ENCODE assay signal across 2 cellular contexts in the genomic region with DNA sequence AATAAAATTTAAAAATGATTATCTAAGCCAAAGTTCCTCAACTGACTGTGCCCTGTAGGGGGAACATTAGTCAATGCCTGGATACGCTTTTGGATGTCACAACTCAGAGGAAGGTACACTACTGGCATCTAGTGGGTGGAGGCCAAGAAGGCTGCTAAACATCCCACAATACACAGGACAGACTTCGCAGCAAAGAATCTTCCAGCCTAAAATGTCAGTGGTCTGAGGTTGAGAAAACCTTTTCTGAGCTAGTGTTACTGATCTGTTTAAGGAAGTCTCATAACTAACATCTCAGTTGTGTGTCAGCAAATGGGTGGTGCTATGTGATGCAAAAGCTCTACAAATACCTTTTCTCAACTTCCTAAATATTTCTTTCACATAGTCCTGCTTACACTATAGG.
TF ChIP-seq lines count a peak whose summit lies in the region.

No MANE protein-coding gene starts in this region.

TF ChIP-seq in SK-N-SH, 30 proteins besides CTCF, POLR2A, EP300 and RAD21 (continued from another document):
- TF ChIP-seq, protein P1, sequence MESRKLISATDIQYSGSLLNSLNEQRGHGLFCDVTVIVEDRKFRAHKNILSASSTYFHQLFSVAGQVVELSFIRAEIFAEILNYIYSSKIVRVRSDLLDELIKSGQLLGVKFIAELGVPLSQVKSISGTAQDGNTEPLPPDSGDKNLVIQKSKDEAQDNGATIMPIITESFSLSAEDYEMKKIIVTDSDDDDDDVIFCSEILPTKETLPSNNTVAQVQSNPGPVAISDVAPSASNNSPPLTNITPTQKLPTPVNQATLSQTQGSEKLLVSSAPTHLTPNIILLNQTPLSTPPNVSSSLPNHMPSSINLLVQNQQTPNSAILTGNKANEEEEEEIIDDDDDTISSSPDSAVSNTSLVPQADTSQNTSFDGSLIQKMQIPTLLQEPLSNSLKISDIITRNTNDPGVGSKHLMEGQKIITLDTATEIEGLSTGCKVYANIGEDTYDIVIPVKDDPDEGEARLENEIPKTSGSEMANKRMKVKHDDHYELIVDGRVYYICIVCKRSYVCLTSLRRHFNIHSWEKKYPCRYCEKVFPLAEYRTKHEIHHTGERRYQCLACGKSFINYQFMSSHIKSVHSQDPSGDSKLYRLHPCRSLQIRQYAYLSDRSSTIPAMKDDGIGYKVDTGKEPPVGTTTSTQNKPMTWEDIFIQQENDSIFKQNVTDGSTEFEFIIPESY (IDR thresholded peaks at IDR 0.05; ENCODE audit: borderline replicate concordance, low read depth): no peak
- TF ChIP-seq FOSL2 (IDR thresholded peaks at IDR 0.05; ENCODE audit: borderline replicate concordance, low read depth) (no peak), RXRA (IDR thresholded peaks at IDR 0.05; ENCODE audit: borderline replicate concordance, low read depth) (no peak), FOXM1 (IDR thresholded peaks at IDR 0.05; ENCODE audit: low read depth) (no peak), TAF1 (IDR thresholded peaks at IDR 0.05; ENCODE audit: borderline replicate concordance, low read depth, low read length) (no peak), SMC3 (IDR thresholded peaks at IDR 0.05; ENCODE audit: low read depth, low read length) (no peak), MXI1 (IDR thresholded peaks at IDR 0.05; ENCODE audit: low read depth, low read length) (no peak), MEF2A (IDR thresholded peaks at IDR 0.05; ENCODE audit: borderline replicate concordance, low read depth) (no peak), YY1 (IDR thresholded peaks at IDR 0.05; ENCODE audit: low read depth) (no peak), GATA2 (CRISPR knock-in tag; IDR thresholded peaks at IDR 0.05) (no peak)
- TF ChIP-seq, protein P2, sequence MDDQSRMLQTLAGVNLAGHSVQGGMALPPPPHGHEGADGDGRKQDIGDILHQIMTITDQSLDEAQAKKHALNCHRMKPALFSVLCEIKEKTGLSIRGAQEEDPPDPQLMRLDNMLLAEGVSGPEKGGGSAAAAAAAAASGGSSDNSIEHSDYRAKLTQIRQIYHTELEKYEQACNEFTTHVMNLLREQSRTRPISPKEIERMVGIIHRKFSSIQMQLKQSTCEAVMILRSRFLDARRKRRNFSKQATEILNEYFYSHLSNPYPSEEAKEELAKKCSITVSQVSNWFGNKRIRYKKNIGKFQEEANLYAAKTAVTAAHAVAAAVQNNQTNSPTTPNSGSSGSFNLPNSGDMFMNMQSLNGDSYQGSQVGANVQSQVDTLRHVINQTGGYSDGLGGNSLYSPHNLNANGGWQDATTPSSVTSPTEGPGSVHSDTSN (IDR thresholded peaks at IDR 0.05): no peak
- TF ChIP-seq, protein P3, sequence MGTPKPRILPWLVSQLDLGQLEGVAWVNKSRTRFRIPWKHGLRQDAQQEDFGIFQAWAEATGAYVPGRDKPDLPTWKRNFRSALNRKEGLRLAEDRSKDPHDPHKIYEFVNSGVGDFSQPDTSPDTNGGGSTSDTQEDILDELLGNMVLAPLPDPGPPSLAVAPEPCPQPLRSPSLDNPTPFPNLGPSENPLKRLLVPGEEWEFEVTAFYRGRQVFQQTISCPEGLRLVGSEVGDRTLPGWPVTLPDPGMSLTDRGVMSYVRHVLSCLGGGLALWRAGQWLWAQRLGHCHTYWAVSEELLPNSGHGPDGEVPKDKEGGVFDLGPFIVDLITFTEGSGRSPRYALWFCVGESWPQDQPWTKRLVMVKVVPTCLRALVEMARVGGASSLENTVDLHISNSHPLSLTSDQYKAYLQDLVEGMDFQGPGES (IDR thresholded peaks at IDR 0.05; ENCODE audit: low read depth, low read length): no peak
- TF ChIP-seq, protein P4, sequence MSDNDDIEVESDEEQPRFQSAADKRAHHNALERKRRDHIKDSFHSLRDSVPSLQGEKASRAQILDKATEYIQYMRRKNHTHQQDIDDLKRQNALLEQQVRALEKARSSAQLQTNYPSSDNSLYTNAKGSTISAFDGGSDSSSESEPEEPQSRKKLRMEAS (IDR thresholded peaks at IDR 0.05; ENCODE audit: low read depth): no peak
TF ChIP-seq in SK-N-SH: peak in this region for 0.

TF ChIP-seq in SK-N-SH treated with all-trans-retinoic acid at 6 μM for 48 hours, 23 proteins besides CTCF, POLR2A, EP300 and RAD21 (continued from another document):
- no peak for TF ChIP-seq BACH2 (CRISPR knock-in tag; IDR thresholded peaks at IDR 0.05; ENCODE audit: borderline replicate concordance)
- TF ChIP-seq OSR1 (CRISPR knock-in tag; IDR thresholded peaks at IDR 0.05): no peak
- TF ChIP-seq, protein P5, sequence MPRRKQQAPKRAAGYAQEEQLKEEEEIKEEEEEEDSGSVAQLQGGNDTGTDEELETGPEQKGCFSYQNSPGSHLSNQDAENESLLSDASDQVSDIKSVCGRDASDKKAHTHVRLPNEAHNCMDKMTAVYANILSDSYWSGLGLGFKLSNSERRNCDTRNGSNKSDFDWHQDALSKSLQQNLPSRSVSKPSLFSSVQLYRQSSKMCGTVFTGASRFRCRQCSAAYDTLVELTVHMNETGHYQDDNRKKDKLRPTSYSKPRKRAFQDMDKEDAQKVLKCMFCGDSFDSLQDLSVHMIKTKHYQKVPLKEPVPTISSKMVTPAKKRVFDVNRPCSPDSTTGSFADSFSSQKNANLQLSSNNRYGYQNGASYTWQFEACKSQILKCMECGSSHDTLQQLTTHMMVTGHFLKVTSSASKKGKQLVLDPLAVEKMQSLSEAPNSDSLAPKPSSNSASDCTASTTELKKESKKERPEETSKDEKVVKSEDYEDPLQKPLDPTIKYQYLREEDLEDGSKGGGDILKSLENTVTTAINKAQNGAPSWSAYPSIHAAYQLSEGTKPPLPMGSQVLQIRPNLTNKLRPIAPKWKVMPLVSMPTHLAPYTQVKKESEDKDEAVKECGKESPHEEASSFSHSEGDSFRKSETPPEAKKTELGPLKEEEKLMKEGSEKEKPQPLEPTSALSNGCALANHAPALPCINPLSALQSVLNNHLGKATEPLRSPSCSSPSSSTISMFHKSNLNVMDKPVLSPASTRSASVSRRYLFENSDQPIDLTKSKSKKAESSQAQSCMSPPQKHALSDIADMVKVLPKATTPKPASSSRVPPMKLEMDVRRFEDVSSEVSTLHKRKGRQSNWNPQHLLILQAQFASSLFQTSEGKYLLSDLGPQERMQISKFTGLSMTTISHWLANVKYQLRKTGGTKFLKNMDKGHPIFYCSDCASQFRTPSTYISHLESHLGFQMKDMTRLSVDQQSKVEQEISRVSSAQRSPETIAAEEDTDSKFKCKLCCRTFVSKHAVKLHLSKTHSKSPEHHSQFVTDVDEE (CRISPR knock-in tag; IDR thresholded peaks at IDR 0.05): no peak
- TF ChIP-seq RARB (CRISPR knock-in tag; IDR thresholded peaks at IDR 0.05): no peak
- TF ChIP-seq, protein P6, sequence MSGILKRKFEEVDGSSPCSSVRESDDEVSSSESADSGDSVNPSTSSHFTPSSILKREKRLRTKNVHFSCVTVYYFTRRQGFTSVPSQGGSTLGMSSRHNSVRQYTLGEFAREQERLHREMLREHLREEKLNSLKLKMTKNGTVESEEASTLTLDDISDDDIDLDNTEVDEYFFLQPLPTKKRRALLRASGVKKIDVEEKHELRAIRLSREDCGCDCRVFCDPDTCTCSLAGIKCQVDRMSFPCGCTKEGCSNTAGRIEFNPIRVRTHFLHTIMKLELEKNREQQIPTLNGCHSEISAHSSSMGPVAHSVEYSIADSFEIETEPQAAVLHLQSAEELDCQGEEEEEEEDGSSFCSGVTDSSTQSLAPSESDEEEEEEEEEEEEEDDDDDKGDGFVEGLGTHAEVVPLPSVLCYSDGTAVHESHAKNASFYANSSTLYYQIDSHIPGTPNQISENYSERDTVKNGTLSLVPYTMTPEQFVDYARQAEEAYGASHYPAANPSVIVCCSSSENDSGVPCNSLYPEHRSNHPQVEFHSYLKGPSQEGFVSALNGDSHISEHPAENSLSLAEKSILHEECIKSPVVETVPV (CRISPR knock-in tag; IDR thresholded peaks at IDR 0.05): no peak
- TF ChIP-seq ZNF70 (CRISPR knock-in tag; IDR thresholded peaks at IDR 0.05): no peak
- TF ChIP-seq, protein P7, sequence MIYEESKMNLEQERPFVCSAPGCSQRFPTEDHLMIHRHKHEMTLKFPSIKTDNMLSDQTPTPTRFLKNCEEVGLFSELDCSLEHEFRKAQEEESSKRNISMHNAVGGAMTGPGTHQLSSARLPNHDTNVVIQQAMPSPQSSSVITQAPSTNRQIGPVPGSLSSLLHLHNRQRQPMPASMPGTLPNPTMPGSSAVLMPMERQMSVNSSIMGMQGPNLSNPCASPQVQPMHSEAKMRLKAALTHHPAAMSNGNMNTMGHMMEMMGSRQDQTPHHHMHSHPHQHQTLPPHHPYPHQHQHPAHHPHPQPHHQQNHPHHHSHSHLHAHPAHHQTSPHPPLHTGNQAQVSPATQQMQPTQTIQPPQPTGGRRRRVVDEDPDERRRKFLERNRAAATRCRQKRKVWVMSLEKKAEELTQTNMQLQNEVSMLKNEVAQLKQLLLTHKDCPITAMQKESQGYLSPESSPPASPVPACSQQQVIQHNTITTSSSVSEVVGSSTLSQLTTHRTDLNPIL (CRISPR knock-in tag; IDR thresholded peaks at IDR 0.05; ENCODE audit: low read depth): no peak
- TF ChIP-seq, protein P8, sequence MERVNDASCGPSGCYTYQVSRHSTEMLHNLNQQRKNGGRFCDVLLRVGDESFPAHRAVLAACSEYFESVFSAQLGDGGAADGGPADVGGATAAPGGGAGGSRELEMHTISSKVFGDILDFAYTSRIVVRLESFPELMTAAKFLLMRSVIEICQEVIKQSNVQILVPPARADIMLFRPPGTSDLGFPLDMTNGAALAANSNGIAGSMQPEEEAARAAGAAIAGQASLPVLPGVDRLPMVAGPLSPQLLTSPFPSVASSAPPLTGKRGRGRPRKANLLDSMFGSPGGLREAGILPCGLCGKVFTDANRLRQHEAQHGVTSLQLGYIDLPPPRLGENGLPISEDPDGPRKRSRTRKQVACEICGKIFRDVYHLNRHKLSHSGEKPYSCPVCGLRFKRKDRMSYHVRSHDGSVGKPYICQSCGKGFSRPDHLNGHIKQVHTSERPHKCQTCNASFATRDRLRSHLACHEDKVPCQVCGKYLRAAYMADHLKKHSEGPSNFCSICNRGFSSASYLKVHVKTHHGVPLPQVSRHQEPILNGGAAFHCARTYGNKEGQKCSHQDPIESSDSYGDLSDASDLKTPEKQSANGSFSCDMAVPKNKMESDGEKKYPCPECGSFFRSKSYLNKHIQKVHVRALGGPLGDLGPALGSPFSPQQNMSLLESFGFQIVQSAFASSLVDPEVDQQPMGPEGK (CRISPR knock-in tag; IDR thresholded peaks at IDR 0.05; ENCODE audit: borderline replicate concordance): no peak
- TF ChIP-seq GLIS3 (CRISPR knock-in tag; IDR thresholded peaks at IDR 0.05): no peak
- TF ChIP-seq ZFP3 (CRISPR knock-in tag; IDR thresholded peaks at IDR 0.05): no peak
